11 cellular contexts compared by ENCODE assay signal in the genomic region with DNA sequence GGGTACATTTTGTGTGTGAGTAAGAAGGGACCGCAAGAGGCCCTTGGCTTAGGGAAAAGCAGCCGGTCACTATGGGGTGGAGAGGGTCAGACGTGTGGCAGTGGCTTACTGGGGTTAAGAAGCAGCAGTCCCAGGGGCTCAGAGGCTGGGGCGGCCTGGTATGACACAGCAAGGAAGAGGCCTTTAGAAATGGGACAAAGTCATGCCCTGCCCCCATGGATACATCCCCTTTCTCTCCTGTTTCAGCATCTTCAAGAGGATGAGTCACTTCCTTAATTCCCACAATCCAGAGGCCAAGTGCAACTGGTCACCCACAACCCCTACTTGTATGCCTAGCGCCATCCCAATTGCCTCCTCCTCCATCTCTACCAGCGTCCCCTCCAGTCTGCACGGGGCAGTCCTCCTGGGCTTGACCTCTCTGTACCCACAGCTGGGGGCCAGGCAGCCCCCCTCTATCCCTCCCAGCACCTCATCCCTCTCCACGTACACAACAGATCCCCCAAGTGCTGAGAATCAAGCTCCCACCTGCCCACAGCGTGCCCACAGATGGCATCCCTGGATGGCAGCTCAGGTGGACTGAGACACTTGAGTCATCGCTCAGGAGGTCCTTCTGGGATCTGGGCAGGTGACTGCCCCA. TPM values are rescaled to one million over a fixed set of nuclear protein-coding genes. Genes with fewer than 3 reads are reported as not detected.
DNase-seq lines count a peak whose midpoint lies in the region; ATAC-seq and TF ChIP-seq lines count a peak whose summit lies in the region.
"Had no signal": no experiment of that assay in that cellular context is flagged by ENCODE, and none has a peak within 500 bp of the region (broad histone marks: within the 10 kb centered on the region; RNA-seq: fewer than 3 reads in every experiment).

No MANE protein-coding gene starts in this region.

- CTCF ChIA-PET in CD8-positive, alpha-beta T cell (lab: Charles Lee) = no interaction called here

- peaks cover 2% of the 10 kb centered on the region for H3K4me1 Mint-ChIP-seq in CD8-positive, alpha-beta T cell (ENCODE audit: low read depth)

- ATAC-seq in CD8-positive, alpha-beta T cell = no peak
- no peak for ATAC-seq in GM18502 (IDR thresholded peaks at IDR 0.05; ENCODE audit: poor library complexity, unreplicated experiment)

- no peaks in the 10 kb centered on the region for H3K9me3 Mint-ChIP-seq in CD8-positive, alpha-beta T cell

- peak overlapping the region; percentile 95 for H3K27ac ChIP-seq in SJSA1
- no peak overlapping the region for H3K27ac ChIP-seq in CD8-positive, alpha-beta T cell (ENCODE audit: low read depth, low read length)

- peak; percentile 30 for DNase-seq in H7
- peak; percentile 93 to 97 for DNase-seq in SJSA1 (ENCODE audit: low read depth in 1 of 2, low spot score in 2 of 2)
- peak; percentile 86 for DNase-seq in fibroblast of the conjunctiva (ENCODE audit: low read depth)
- DNase-seq in CD8-positive, alpha-beta T cell = no peak
- DNase-seq in NCI-H2196 treated with DMSO at 0.1 percent for 48 hours (lab: John Stamatoyannopoulos, UW; ENCODE audit: unreplicated experiment) = no peak
- DNase-seq in activated naive CD4-positive, alpha-beta T cell treated with anti-CD3 and anti-CD28 coated beads, Interleukin-2, amount 50 U/mL, for 16 hours = no peak
- DNase-seq: stimulated activated CD8-positive, alpha-beta memory T cell treated with anti-CD3 and anti-CD28 coated beads, Interleukin-4, amount 100 ng/mL, for 48 hours had no signal

- H3K36me3 ChIP-seq in H7 (replicated peaks; ENCODE audit: control insufficient read depth, insufficient read depth, low read length) (no peaks in the 10 kb centered on the region), SJSA1 (no peaks in the 10 kb centered on the region), skeletal muscle satellite cell (ENCODE audit: insufficient read depth, low read length) (no peaks in the 10 kb centered on the region)
- no peaks in the 10 kb centered on the region for H3K36me3 ChIP-seq in CD8-positive, alpha-beta T cell (ENCODE audit: insufficient read depth, low read length)

- POLR2A ChIA-PET in CD8-positive, alpha-beta T cell (lab: Charles Lee) = no interaction called here

- H3K27me3 ChIP-seq in H7 (ENCODE audit: control insufficient read depth, insufficient read depth, low read length) (no peaks in the 10 kb centered on the region), SJSA1 (replicated peaks) (no peaks in the 10 kb centered on the region), skeletal muscle satellite cell (ENCODE audit: control insufficient read depth, insufficient read depth, low read length) (no peaks in the 10 kb centered on the region)
- no peaks in the 10 kb centered on the region for H3K27me3 ChIP-seq in CD8-positive, alpha-beta T cell (ENCODE audit: insufficient read depth, low read length)

- H3K9me3 ChIP-seq in SJSA1 (replicated peaks) (no peaks in the 10 kb centered on the region), skeletal muscle satellite cell (replicated peaks; ENCODE audit: low read length) (no peaks in the 10 kb centered on the region)
- no peaks in the 10 kb centered on the region for H3K9me3 ChIP-seq in CD8-positive, alpha-beta T cell (ENCODE audit: low read length)

- H3K4me3 ChIP-seq in H7 (ENCODE audit: insufficient read depth, low read depth, low read length) (no peak overlapping the region), SJSA1 (no peak overlapping the region), skeletal muscle satellite cell (ENCODE audit: low read length) (peak overlapping the region; percentile 8)
- H3K4me3 ChIP-seq in CD8-positive, alpha-beta T cell (ENCODE audit: low read depth, low read length) = no peak overlapping the region
- H3K4me3 ChIP-seq: dorsolateral prefrontal cortex had no signal

- TF ChIP-seq CTCF in CD8-positive, alpha-beta T cell (IDR thresholded peaks at IDR 0.05) = no peak

- no peak overlapping the region for H3K4me3 Mint-ChIP-seq in CD8-positive, alpha-beta T cell

- H3K27ac Mint-ChIP-seq in CD8-positive, alpha-beta T cell = no peak overlapping the region

- H3K36me3 Mint-ChIP-seq in CD8-positive, alpha-beta T cell = no peaks in the 10 kb centered on the region

- intact Hi-C loops in CD8-positive, alpha-beta T cell (cut with DNase I, micrococcal nuclease) = no loop called here

- peaks cover 10% of the 10 kb centered on the region for H3K27me3 Mint-ChIP-seq in CD8-positive, alpha-beta T cell (ENCODE audit: low read depth)

- H3K4me1 ChIP-seq in SJSA1 (replicated peaks) (peaks cover 71% of the 10 kb centered on the region), skeletal muscle satellite cell (ENCODE audit: control insufficient read depth, insufficient read depth, low read length) (peaks cover 38% of the 10 kb centered on the region)
- no peaks in the 10 kb centered on the region for H3K4me1 ChIP-seq in CD8-positive, alpha-beta T cell (ENCODE audit: insufficient read depth, low read length)

- H3K9ac ChIP-seq in skeletal muscle satellite cell (ENCODE audit: low read depth, low read length) = peak overlapping the region; percentile 63

- peak overlapping the region; percentile 51 for H3K4me2 ChIP-seq in skeletal muscle satellite cell (ENCODE audit: low read length)

RNA-seq across cellular contexts. Expression of a gene that starts 6.9 kb away (rescaled TPM):
- 122 and 137 TPM in 2 replicates for total RNA-seq in H7 (2014; rRNA removed; shearing (Covaris generic))
- total RNA-seq in SJSA1 (2014; rRNA removed; shearing (Covaris generic)) = 158 and 179 TPM in 2 replicates
- 94.4 and 120 TPM in 2 replicates for total RNA-seq in skeletal muscle satellite cell (2012; rRNA removed)
- total RNA-seq in CD8-positive, alpha-beta T cell = 100 to 1,000 TPM; 131 to 133 TPM

RNA-seq across cellular contexts. Expression of a gene that starts 9.2 kb away (rescaled TPM):
- total RNA-seq in H7 (2014; rRNA removed; shearing (Covaris generic)) = 0.10 and 0.85 TPM in 2 replicates
- not detected in 2 replicates for total RNA-seq in SJSA1 (2014; rRNA removed; shearing (Covaris generic))
- under 0.01 TPM in 1 of 2 replicates, not detected in the other for total RNA-seq in skeletal muscle satellite cell (2012; rRNA removed)
- total RNA-seq in CD8-positive, alpha-beta T cell = not detected
- total RNA-seq: activated CD8-positive, alpha-beta memory T cell treated with anti-CD3 and anti-CD28 coated beads for 36 hours had no signal

RNA-seq across cellular contexts. Expression of a gene that starts 41.4 kb away (rescaled TPM):
- 17.9 and 20.4 TPM in 2 replicates for total RNA-seq in H7 (2014; rRNA removed; shearing (Covaris generic))
- total RNA-seq in SJSA1 (2014; rRNA removed; shearing (Covaris generic)) = 7.8 and 14.0 TPM in 2 replicates
- 4.4 and 4.6 TPM in 2 replicates for total RNA-seq in skeletal muscle satellite cell (2012; rRNA removed)
- total RNA-seq in CD8-positive, alpha-beta T cell = under 1 TPM in 1 of 2 experiments, not detected in 1; 0.11 TPM

RNA-seq across cellular contexts. Expression of a gene that starts 58.4 kb away (rescaled TPM):
- total RNA-seq in H7 (2014; rRNA removed; shearing (Covaris generic)) = not detected in 2 replicates
- total RNA-seq in SJSA1 (2014; rRNA removed; shearing (Covaris generic)) = not detected in 2 replicates
- total RNA-seq in skeletal muscle satellite cell (2012; rRNA removed) = not detected in 2 replicates
- total RNA-seq in CD8-positive, alpha-beta T cell = not detected
- total RNA-seq: activated CD8-positive, alpha-beta memory T cell treated with anti-CD3 and anti-CD28 coated beads for 36 hours had no signal

Comparison
In these comparisons a context has a peak if more than half of its experiments do, and no peak if none do; other contexts are left out.
1. DNase-seq: peak in H7 (single experiment), SJSA1 (2 of 2) and fibroblast of the conjunctiva (single experiment); none in CD8-positive, alpha-beta T cell (0 of 7), NCI-H2196 treated with DMSO at 0.1 percent for 48 hours (single experiment) and activated naive CD4-positive, alpha-beta T cell treated with anti-CD3 and anti-CD28 coated beads, Interleukin-2, amount 50 U/mL, for 16 hours (single experiment).